Comparison of ENCODE assay signal across 1 cellular context in genomic region chr19:831407-832369, GRCh38.
TF ChIP-seq lines count a peak whose summit lies in the region.

No MANE protein-coding gene starts in this region.

TF ChIP-seq in H1, 55 proteins besides CTCF, POLR2A, EP300 and RAD21:
- TF ChIP-seq SRF (IDR thresholded peaks at IDR 0.05; ENCODE audit: low read depth, low read length) (no peak), ASH2L (IDR thresholded peaks at IDR 0.05; ENCODE audit: low read length) (no peak), POLR2AphosphoS5 (IDR thresholded peaks at IDR 0.05; ENCODE audit: low read depth, low read length) (no peak), YY1 (IDR thresholded peaks at IDR 0.05; ENCODE audit: low read depth, low read length) (no peak), RNF2 (IDR thresholded peaks at IDR 0.05; ENCODE audit: borderline replicate concordance, low read depth, low read length, missing control alignments, poor library complexity, severe bottlenecking) (no peak), FOSL1 (IDR thresholded peaks at IDR 0.05; ENCODE audit: insufficient read depth, low read depth, low read length) (no peak), SAP30 (IDR thresholded peaks at IDR 0.05; ENCODE audit: insufficient read depth, insufficient replicate concordance, low read length) (no peak), JUND (IDR thresholded peaks at IDR 0.05; ENCODE audit: low read length) (no peak), HDAC2 (IDR thresholded peaks at IDR 0.05; ENCODE audit: borderline replicate concordance in 1 of 2, low read depth in 2 of 2, low read length in 2 of 2) (no peak), SIX5 (IDR thresholded peaks at IDR 0.05; ENCODE audit: low read depth, low read length) (no peak), CHD7 (IDR thresholded peaks at IDR 0.05; ENCODE audit: insufficient replicate concordance, low read length) (no peak), POU5F1 (IDR thresholded peaks at IDR 0.05; ENCODE audit: low read depth, low read length) (no peak), CBX5 (IDR thresholded peaks at IDR 0.05; ENCODE audit: low read depth, low read length) (no peak), TCF12 (IDR thresholded peaks at IDR 0.05; ENCODE audit: low read depth, low read length) (no peak), GTF2F1 (IDR thresholded peaks at IDR 0.05; ENCODE audit: borderline replicate concordance, low read depth, low read length) (no peak), GABPA (IDR thresholded peaks at IDR 0.05; ENCODE audit: borderline replicate concordance, insufficient read depth, low read length) (no peak)
- TF ChIP-seq, protein P1, sequence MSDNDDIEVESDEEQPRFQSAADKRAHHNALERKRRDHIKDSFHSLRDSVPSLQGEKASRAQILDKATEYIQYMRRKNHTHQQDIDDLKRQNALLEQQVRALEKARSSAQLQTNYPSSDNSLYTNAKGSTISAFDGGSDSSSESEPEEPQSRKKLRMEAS (IDR thresholded peaks at IDR 0.05), result no peak
